8 cellular contexts compared by ENCODE assay signal in genomic region chr6:52049252-52050050, GRCh38. TPM values are rescaled to one million over a fixed set of nuclear protein-coding genes. Genes with fewer than 3 reads are reported as not detected.
DNase-seq lines count a peak whose midpoint lies in the region; ATAC-seq and TF ChIP-seq lines count a peak whose summit lies in the region.

No MANE protein-coding gene starts in this region.

- ATAC-seq in GM19324 (IDR thresholded peaks at IDR 0.05; ENCODE audit: low FRiP score, unreplicated experiment): no peak
- no peak for ATAC-seq in HG02870 (IDR thresholded peaks at IDR 0.05; ENCODE audit: unreplicated experiment)

- no peak overlapping the region for H4K91ac ChIP-seq in trophoblast cell (ENCODE audit: low read depth, low read length)

- H3K9me3 ChIP-seq in esophagus muscularis mucosa (no peaks in the 10 kb centered on the region), trophoblast cell (ENCODE audit: insufficient read depth, low read depth, low read length) (no peaks in the 10 kb centered on the region)

- H4K8ac ChIP-seq in trophoblast cell (ENCODE audit: low read depth, low read length): no peak overlapping the region

- no peaks in the 10 kb centered on the region for H3K36me3 ChIP-seq in esophagus muscularis mucosa
- no peaks in the 10 kb centered on the region for H3K36me3 ChIP-seq in trophoblast cell (ENCODE audit: control insufficient read depth in 1 of 2, insufficient read depth in 2 of 2, low read length in 2 of 2)

- peak; percentile 48 for TF ChIP-seq CTCF in AG04449 (IDR thresholded peaks at IDR 0.05; ENCODE audit: insufficient read depth, low read length, missing control alignments)
- peak; percentile 70 for TF ChIP-seq CTCF in GM12872 (IDR thresholded peaks at IDR 0.05; ENCODE audit: insufficient read depth, low read depth, low read length)
- TF ChIP-seq CTCF in esophagus muscularis mucosa (IDR thresholded peaks at IDR 0.05): peak; percentile 48 to 71 (median 65)

- no peak overlapping the region for H2BK12ac ChIP-seq in trophoblast cell (ENCODE audit: low read length)

- H3K27ac ChIP-seq in esophagus muscularis mucosa (replicated peaks in 1 of 4) (no peak overlapping the region), trophoblast cell (ENCODE audit: low read depth, low read length) (no peak overlapping the region)

- H2AK5ac ChIP-seq in trophoblast cell (ENCODE audit: low read length): no peak overlapping the region

- H4K12ac ChIP-seq in trophoblast cell (ENCODE audit: low read depth, low read length): no peak overlapping the region

- H3K14ac ChIP-seq in trophoblast cell (ENCODE audit: low read length): no peak overlapping the region

- POLR2A ChIA-PET in AG04449 (lab: Yijun Ruan, JAX): no interaction called here

- DNase-seq in AG04449 (ENCODE audit: low read depth, low spot score) (peak; percentile 4), HPDE6-E6E7 (ENCODE audit: extremely low spot score) (peak; percentile 19), RKO (ENCODE audit: low spot score) (peak; percentile 59), esophagus muscularis mucosa (ENCODE audit: extremely low spot score) (no peak), trophoblast cell (peak; percentile 15 to 81)

- no peak overlapping the region for H3K9ac ChIP-seq in trophoblast cell (ENCODE audit: low read length)

- 50% methylated on average over 3 of the region's 3 CpGs for WGBS in esophagus muscularis mucosa
- WGBS in trophoblast cell (ENCODE audit: extremely low coverage, insufficient coverage, insufficient read length): no CpG with 5 or more reads among the region's 3 CpGs

- H3K4me3 ChIP-seq in AG04449 (ENCODE audit: low read depth, low read length) (no peak overlapping the region), esophagus muscularis mucosa (no peak overlapping the region), trophoblast cell (ENCODE audit: low read depth, low read length) (no peak overlapping the region)

- no peak overlapping the region for H2BK120ac ChIP-seq in trophoblast cell (ENCODE audit: insufficient read depth, low read length, poor library complexity)

- H3K79me2 ChIP-seq in trophoblast cell (ENCODE audit: control insufficient read depth, insufficient read depth, low read length, poor library complexity): no peaks in the 10 kb centered on the region

- H3K27me3 ChIP-seq in esophagus muscularis mucosa (no peaks in the 10 kb centered on the region), trophoblast cell (ENCODE audit: insufficient read depth, low read length) (no peaks in the 10 kb centered on the region)

- intact Hi-C loops in esophagus muscularis mucosa (cut with DNase I): no loop called here

- CTCF ChIA-PET in AG04449 (lab: Yijun Ruan, JAX): interaction anchor here (0.9 to 4.4 kb wide), 14 partner anchors 11 to 216 kb away, joined by 3 to 37 read pairs (median 4); no protein-coding TSS in a partner anchor

- TF ChIP-seq EP300 in esophagus muscularis mucosa (IDR thresholded peaks at IDR 0.05): no peak

- H3K79me1 ChIP-seq in trophoblast cell (ENCODE audit: low read length): no peaks in the 10 kb centered on the region

- H3K18ac ChIP-seq in trophoblast cell (ENCODE audit: low read length): no peak overlapping the region

- TF ChIP-seq POLR2A in esophagus muscularis mucosa (IDR thresholded peaks at IDR 0.05; ENCODE audit: low read depth): no peak

- H3K4me2 ChIP-seq in trophoblast cell (ENCODE audit: low read length): no peak overlapping the region

- H3K4me1 ChIP-seq in esophagus muscularis mucosa (peaks cover 0 to 13% (median 8%) of the 10 kb centered on the region in 4 donors), trophoblast cell (ENCODE audit: control insufficient read depth in 1 of 2, insufficient read depth in 2 of 2, low read length in 2 of 2) (no peaks in the 10 kb centered on the region)

- H2BK5ac ChIP-seq in trophoblast cell (ENCODE audit: low read depth, low read length, poor library complexity): no peak overlapping the region

- H2AFZ ChIP-seq in trophoblast cell (ENCODE audit: insufficient read depth, low read length, poor library complexity): no peak overlapping the region

- no peak overlapping the region for H3K4ac ChIP-seq in trophoblast cell (ENCODE audit: low read depth, low read length)

- no peak overlapping the region for H3K23ac ChIP-seq in trophoblast cell (ENCODE audit: low read length)

RNA-seq across cellular contexts. Expression of gene PKHD1, which starts 38.0 kb away (rescaled TPM):
- under 1 TPM in 1 of 4 donors, not detected in 3; under 0.01 TPM for total RNA-seq in esophagus muscularis mucosa
- polyA plus RNA-seq in trophoblast cell (2013): 0.01 TPM in 2 replicates
